In the genomic region with DNA sequence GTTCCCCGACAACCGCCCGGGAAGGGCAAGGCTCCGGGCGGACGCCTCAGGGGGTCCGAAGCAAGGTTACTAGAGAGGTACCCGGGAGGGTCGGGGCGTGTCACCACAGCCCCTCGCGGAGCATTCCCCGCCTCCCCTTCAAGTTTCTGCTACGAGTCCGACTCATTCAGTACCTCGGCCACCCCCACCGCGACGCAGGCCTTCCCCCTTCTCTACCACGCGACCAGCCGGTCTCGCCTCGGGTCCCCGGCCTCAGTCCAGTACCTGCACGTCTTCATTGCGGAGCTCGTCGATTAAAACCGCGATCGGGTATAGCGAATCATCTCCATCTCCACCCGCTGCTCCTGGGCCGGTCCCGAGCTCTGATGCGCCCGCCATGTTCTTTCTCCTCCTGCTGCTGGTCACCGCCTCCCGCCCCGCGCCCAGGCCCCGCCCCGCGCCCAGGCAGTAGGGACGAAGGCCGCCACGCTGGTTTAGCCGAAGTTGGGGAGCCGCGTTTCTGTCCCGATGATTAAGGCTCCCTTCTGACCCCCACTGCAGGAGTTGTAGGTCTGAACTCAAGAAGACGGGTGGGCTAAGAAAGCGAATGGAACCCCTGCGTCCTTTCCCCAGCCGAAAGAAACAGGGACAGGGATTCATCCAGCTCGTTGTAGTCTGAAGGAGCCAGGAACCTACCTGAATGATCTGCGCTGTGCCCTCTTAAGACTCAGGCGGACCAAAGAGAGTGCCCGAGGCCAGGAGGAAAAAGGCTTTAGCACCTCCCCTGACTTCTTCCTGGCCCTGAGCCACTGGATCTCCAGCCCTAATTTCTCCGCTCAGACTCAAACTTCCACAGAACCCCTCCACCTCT, we compare ENCODE assay signal across 8 cellular contexts. TPM values are rescaled to one million over a fixed set of nuclear protein-coding genes. Genes with fewer than 3 reads are reported as not detected.
DNase-seq lines count a peak whose midpoint lies in the region; ATAC-seq and TF ChIP-seq lines count a peak whose summit lies in the region.

TSS of gene PPP2R1B (minus strand) at position 406 of the 850 bp plus-strand sequence. CDS start at position 378, 28 bp downstream.

- intact Hi-C loops in Calu3 (cut with micrococcal nuclease; ENCODE audit: unreplicated experiment) (no loop called here), OCI-LY7 (cut with micrococcal nuclease; ENCODE audit: unreplicated experiment) (loop anchor here (1.0 kb wide), 1 partner anchor 164 kb away; the partner anchor contains the start of gene SIK2), mucosa of descending colon (cut with DNase I, micrococcal nuclease) (no loop called here)

- peaks cover 23% of the 10 kb centered on the region for H3K36me3 Mint-ChIP-seq in Calu3 (ENCODE audit: insufficient read depth, unreplicated experiment)

- peaks cover 23% of the 10 kb centered on the region for H3K79me2 ChIP-seq in OCI-LY7 (ENCODE audit: insufficient read depth, low read depth, low read length)

- peak within 1 kb of the TSS; percentile 88 for H3K4me3 ChIP-seq in OCI-LY7 (ENCODE audit: low read depth, low read length, poor library complexity, severe bottlenecking)
- peak within 1 kb of the TSS; percentile 73 for H3K4me3 ChIP-seq in mucosa of descending colon

- peak; percentile 88 for ATAC-seq in GM21381 (IDR thresholded peaks at IDR 0.05; ENCODE audit: unreplicated experiment)
- peak; percentile 98 for ATAC-seq in mucosa of descending colon

- H3K4me2 ChIP-seq in OCI-LY7 (ENCODE audit: low read length) = peak within 1 kb of the TSS; percentile 91

- POLR2A ChIA-PET in OCI-LY7 (lab: Charles Lee) = interaction anchor here (0.7 to 5.7 kb wide), 15 partner anchors 8 to 307 kb away, joined by 3 to 52 read pairs (median 4); partner anchors contain the start of gene SIK2

- peaks cover 8% of the 10 kb centered on the region for H3K4me1 Mint-ChIP-seq in Calu3 (ENCODE audit: low read depth, unreplicated experiment)

- peak; percentile 63 for DNase-seq in Calu3
- DNase-seq in HUDEP-2 (lab: John Stamatoyannopoulos, UW; ENCODE audit: unreplicated experiment in 76 of 76) = peak in 74 of 76 experiments; percentile 12 to 92 (median 71)
- DNase-seq in OCI-LY7 (ENCODE audit: low spot score) = peak; percentile 74
- peak; percentile 52 for DNase-seq in activated T-cell treated with anti-CD3 and anti-CD28 coated beads for 4 hours
- no peak for DNase-seq in epithelial cell of prostate (ENCODE audit: low read depth, low spot score)
- peak; percentile 84 to 86 (median 85) for DNase-seq in mucosa of descending colon
- peak; percentile 34 to 41 for DNase-seq in stimulated activated CD8-positive, alpha-beta memory T cell treated with anti-CD3 and anti-CD28 coated beads, Interleukin-4, amount 100 ng/mL, for 4 hours (ENCODE audit: low read depth in 2 of 2, low spot score in 1 of 2)

- H4K20me1 ChIP-seq in OCI-LY7 (ENCODE audit: insufficient read depth, low read length) = peaks cover 11% of the 10 kb centered on the region; the same call in 1 of the 2 replicates

- H3K9me2 ChIP-seq in OCI-LY7 (ENCODE audit: insufficient read depth, low read length) = no peaks in the 10 kb centered on the region

- no peak for TF ChIP-seq CTCF in Calu3 (IDR thresholded peaks at IDR 0.05; ENCODE audit: unreplicated experiment)
- no peak for TF ChIP-seq CTCF in OCI-LY7 (conservative IDR thresholded peaks at IDR 0.05; ENCODE audit: low read length)
- TF ChIP-seq CTCF in mucosa of descending colon (IDR thresholded peaks at IDR 0.05) = no peak

- H3K9me3 ChIP-seq in OCI-LY7 (ENCODE audit: low read length) (no peaks in the 10 kb centered on the region), mucosa of descending colon (no peaks in the 10 kb centered on the region)

- H3K4me1 ChIP-seq in OCI-LY7 (ENCODE audit: insufficient read depth, low read length, poor library complexity, severe bottlenecking) (peaks cover 17% of the 10 kb centered on the region), mucosa of descending colon (ENCODE audit: low read depth) (peaks cover 8% of the 10 kb centered on the region)

- TSS peak; percentile 95 for BruUV-seq in Calu3 (replicated peaks; lab: Mats Ljungman, UMichigan)
- BruUV-seq in OCI-LY7 (replicated peaks; lab: Mats Ljungman, UMichigan) = TSS peak; percentile 87

- peak within 1 kb of the TSS; percentile 35 for H3K27ac ChIP-seq in OCI-LY7 (ENCODE audit: low read depth, low read length, poor library complexity, severe bottlenecking)
- peak within 1 kb of the TSS; percentile 42 for H3K27ac ChIP-seq in epithelial cell of prostate

- peak within 1 kb of the TSS; percentile 80 for H3K27ac Mint-ChIP-seq in Calu3 (ENCODE audit: unreplicated experiment)

- H2AFZ ChIP-seq in OCI-LY7 (ENCODE audit: low read length) = peak within 1 kb of the TSS; percentile 97

- CTCF ChIA-PET in Calu3 (lab: Charles Lee) = interaction anchor here (0.6 to 1.8 kb wide), 5 partner anchors 11 to 1672 kb away, joined by 3 to 9 read pairs (median 4); no protein-coding TSS in a partner anchor
- CTCF ChIA-PET in OCI-LY7 (lab: Charles Lee; ENCODE audit: unreplicated experiment) = interaction anchor here (0.5 to 1.6 kb wide), 3 partner anchors 10 to 162 kb away, joined by 3 read pairs; no protein-coding TSS in a partner anchor

- peak within 1 kb of the TSS; percentile 93 for H3K4me3 Mint-ChIP-seq in Calu3 (ENCODE audit: low read depth, unreplicated experiment)

- H3K36me3 ChIP-seq in OCI-LY7 (ENCODE audit: insufficient read depth, low read length) (peaks cover 36% of the 10 kb centered on the region), mucosa of descending colon (ENCODE audit: low read depth) (no peaks in the 10 kb centered on the region)

- H3K9me3 Mint-ChIP-seq in Calu3 (ENCODE audit: low read depth, unreplicated experiment) = no peaks in the 10 kb centered on the region

- no peaks in the 10 kb centered on the region for H3K27me3 Mint-ChIP-seq in Calu3 (ENCODE audit: unreplicated experiment)

RNA-seq across cellular contexts. Expression of gene PPP2R1B, which starts in this region (rescaled TPM):
- total RNA-seq in Calu3 (2022) (22.2 and 24.0 TPM in 2 replicates), OCI-LY7 (2022) (81.5 and 84.2 TPM in 2 replicates), mucosa of descending colon (10 to 100 TPM; 28.5 to 48.5 (median 47.0) TPM)
- total RNA-seq in OCI-LY7 (2014; rRNA removed; shearing (Covaris generic)) = 30.2 and 50.6 TPM in 2 replicates
